2 cellular contexts compared by ENCODE assay signal in the genomic region with DNA sequence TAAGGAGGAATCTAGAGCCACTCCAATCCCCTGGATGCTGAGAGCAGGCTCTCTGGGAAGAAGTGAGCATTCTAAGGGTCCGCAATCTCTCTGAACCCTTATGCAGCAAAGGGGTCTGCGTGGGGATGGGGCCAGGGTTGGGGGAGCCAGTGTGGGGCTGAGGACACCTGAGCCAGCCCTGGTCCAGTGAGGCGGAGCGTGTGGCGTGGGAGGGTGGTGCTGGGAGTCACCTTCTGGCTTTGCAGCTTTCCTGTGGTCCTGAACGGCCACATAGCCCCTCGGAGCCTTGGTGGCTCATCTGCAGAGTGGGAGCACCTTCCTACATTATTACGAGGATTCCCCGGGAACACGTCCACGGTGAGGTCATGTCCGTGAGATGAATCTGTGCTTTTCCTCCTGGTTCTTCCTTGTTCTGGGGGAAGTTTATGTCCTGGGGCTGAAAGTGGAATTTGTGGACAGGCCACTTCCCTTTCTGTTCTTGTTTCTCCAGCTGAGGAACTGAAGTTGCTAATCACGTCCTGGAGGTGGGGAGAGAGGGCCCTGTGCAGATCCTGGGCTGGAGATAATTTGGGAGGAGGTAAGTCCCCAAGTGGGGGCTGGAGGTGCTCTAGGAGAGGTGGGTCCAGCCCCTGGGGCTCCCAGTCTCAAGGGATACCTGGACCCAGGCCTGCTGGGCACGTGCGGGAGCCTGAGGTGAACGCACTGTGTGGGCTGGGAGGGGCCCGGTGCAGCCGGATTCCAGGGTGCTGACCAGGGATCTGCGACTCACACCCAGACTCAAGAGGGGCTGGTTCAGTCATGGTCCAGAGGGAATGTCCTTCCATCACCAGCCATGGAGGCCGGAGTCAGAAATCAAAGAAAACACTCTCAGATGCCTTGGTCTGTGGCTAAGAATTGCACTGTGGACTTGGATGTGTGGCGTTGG.
TF ChIP-seq lines count a peak whose summit lies in the region.

No MANE protein-coding gene starts in this region.

TF ChIP-seq in IMR-90, 13 proteins besides CTCF, POLR2A, EP300 and RAD21:
- TF ChIP-seq BHLHE40 (IDR thresholded peaks at IDR 0.05; ENCODE audit: low read depth, low read length) (peak; percentile 25; the same call in 1 of the 2 replicates), RCOR1 (IDR thresholded peaks at IDR 0.05; ENCODE audit: insufficient replicate concordance, low read length) (no peak)

TF ChIP-seq in K562, 482 proteins besides CTCF, POLR2A, EP300 and RAD21:
- TF ChIP-seq SPI1 (IDR thresholded peaks at IDR 0.05; ENCODE audit: borderline replicate concordance, low read depth, low read length) = peak; percentile 88
- TF ChIP-seq, protein P1, sequence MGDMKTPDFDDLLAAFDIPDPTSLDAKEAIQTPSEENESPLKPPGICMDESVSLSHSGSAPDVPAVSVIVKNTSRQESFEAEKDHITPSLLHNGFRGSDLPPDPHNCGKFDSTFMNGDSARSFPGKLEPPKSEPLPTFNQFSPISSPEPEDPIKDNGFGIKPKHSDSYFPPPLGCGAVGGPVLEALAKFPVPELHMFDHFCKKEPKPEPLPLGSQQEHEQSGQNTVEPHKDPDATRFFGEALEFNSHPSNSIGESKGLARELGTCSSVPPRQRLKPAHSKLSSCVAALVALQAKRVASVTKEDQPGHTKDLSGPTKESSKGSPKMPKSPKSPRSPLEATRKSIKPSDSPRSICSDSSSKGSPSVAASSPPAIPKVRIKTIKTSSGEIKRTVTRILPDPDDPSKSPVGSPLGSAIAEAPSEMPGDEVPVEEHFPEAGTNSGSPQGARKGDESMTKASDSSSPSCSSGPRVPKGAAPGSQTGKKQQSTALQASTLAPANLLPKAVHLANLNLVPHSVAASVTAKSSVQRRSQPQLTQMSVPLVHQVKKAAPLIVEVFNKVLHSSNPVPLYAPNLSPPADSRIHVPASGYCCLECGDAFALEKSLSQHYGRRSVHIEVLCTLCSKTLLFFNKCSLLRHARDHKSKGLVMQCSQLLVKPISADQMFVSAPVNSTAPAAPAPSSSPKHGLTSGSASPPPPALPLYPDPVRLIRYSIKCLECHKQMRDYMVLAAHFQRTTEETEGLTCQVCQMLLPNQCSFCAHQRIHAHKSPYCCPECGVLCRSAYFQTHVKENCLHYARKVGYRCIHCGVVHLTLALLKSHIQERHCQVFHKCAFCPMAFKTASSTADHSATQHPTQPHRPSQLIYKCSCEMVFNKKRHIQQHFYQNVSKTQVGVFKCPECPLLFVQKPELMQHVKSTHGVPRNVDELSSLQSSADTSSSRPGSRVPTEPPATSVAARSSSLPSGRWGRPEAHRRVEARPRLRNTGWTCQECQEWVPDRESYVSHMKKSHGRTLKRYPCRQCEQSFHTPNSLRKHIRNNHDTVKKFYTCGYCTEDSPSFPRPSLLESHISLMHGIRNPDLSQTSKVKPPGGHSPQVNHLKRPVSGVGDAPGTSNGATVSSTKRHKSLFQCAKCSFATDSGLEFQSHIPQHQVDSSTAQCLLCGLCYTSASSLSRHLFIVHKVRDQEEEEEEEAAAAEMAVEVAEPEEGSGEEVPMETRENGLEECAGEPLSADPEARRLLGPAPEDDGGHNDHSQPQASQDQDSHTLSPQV (IDR thresholded peaks at IDR 0.05) = no peak
- TF ChIP-seq, protein P2, sequence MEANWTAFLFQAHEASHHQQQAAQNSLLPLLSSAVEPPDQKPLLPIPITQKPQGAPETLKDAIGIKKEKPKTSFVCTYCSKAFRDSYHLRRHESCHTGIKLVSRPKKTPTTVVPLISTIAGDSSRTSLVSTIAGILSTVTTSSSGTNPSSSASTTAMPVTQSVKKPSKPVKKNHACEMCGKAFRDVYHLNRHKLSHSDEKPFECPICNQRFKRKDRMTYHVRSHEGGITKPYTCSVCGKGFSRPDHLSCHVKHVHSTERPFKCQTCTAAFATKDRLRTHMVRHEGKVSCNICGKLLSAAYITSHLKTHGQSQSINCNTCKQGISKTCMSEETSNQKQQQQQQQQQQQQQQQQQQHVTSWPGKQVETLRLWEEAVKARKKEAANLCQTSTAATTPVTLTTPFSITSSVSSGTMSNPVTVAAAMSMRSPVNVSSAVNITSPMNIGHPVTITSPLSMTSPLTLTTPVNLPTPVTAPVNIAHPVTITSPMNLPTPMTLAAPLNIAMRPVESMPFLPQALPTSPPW (CRISPR knock-in tag; IDR thresholded peaks at IDR 0.05) = 0 out of 2 replicates have a peak, but pooled peaks have one; percentile 9
- no peak for TF ChIP-seq FOXA1 (IDR thresholded peaks at IDR 0.05; ENCODE audit: borderline replicate concordance)
